8 cellular contexts compared by ENCODE assay signal in genomic region chr1:148952938-148953616, GRCh38.
DNase-seq lines count a peak whose midpoint lies in the region; ATAC-seq, FAIRE-seq and TF ChIP-seq lines count a peak whose summit lies in the region.
"Not testable (repeated sequence)": the region's sequence is repeated elsewhere in the genome, so short reads cannot be mapped to it uniquely, and the experiment has no call there.

No MANE protein-coding gene starts in this region.

- H3K9me3 ChIP-seq in OCI-LY1 (ENCODE audit: low read length); endocrine pancreas (ENCODE audit: control insufficient read depth, low read length); prostate gland; aorta (ENCODE audit: control insufficient read depth, low read length): not testable (repeated sequence)

- H3K4me1 ChIP-seq in OCI-LY1 (ENCODE audit: insufficient read depth, low read length, severe bottlenecking): peaks cover 20% of the 10 kb centered on the region
- not testable (repeated sequence) for H3K4me1 ChIP-seq in endocrine pancreas (ENCODE audit: control insufficient read depth, insufficient read depth, low read length); prostate gland (replicated peaks); aorta (ENCODE audit: control insufficient read depth in 1 of 2, insufficient read depth in 2 of 2, low read length in 2 of 2)

- not testable (repeated sequence) for H4K20me1 ChIP-seq in OCI-LY1 (ENCODE audit: insufficient read depth, low read length)

- WGBS in prostate gland: 5% methylated on average over 20 of the region's 28 CpGs
- WGBS in aorta, 2 donors: 2% methylated on average over 24 of the region's 28 CpGs

- not testable (repeated sequence) for H3K36me3 ChIP-seq in OCI-LY1 (ENCODE audit: insufficient read depth, low read length); endocrine pancreas (ENCODE audit: control insufficient read depth, insufficient read depth, low read length); kidney epithelial cell (ENCODE audit: control insufficient read depth, insufficient read depth, low read length); prostate gland; aorta (ENCODE audit: control insufficient read depth in 1 of 2, insufficient read depth in 2 of 2, low read length in 1 of 2)

- H3K4me3 ChIP-seq in OCI-LY1 (ENCODE audit: low read depth, low read length, poor library complexity, severe bottlenecking) (peak overlapping the region; percentile 69), endocrine pancreas (ENCODE audit: control insufficient read depth, insufficient read depth, low read length) (peak overlapping the region; percentile 65), kidney epithelial cell (ENCODE audit: low read depth, low read length) (peak overlapping the region; percentile 42), prostate gland (peak overlapping the region; percentile 18 to 43), aorta (ENCODE audit: low read length in 2 of 2) (peak overlapping the region in 1 of 2 donors; percentile 31)

- not testable (repeated sequence) for TF ChIP-seq POLR2A in GM12892 (IDR thresholded peaks at IDR 0.05; ENCODE audit: low read depth, low read length); prostate gland (IDR thresholded peaks at IDR 0.05)

- H3K4me2 ChIP-seq in OCI-LY1 (ENCODE audit: low read length): peak overlapping the region; percentile 82

- not testable (repeated sequence) for H3K27me3 ChIP-seq in OCI-LY1 (ENCODE audit: insufficient read depth, low read length); endocrine pancreas (ENCODE audit: control insufficient read depth, insufficient read depth, low read length); kidney epithelial cell (ENCODE audit: control insufficient read depth, insufficient read depth, low read length); prostate gland (replicated peaks; ENCODE audit: insufficient read depth); aorta (ENCODE audit: control insufficient read depth in 1 of 2, insufficient read depth in 2 of 2, low read length in 1 of 2)

- ATAC-seq in HG03159 (IDR thresholded peaks at IDR 0.05; ENCODE audit: unreplicated experiment): peak; percentile 4
- peak; percentile 1 for ATAC-seq in aorta (ENCODE audit: low FRiP score)

- H2AFZ ChIP-seq in OCI-LY1 (ENCODE audit: low read length): not testable (repeated sequence)

- not testable (repeated sequence) for H3F3A ChIP-seq in OCI-LY1 (ENCODE audit: insufficient read depth, low read length)

- H3K79me2 ChIP-seq in OCI-LY1 (ENCODE audit: insufficient read depth, low read length): not testable (repeated sequence)

- peak; percentile 70 for FAIRE-seq in GM12892 (lab: Jason Lieb, UNC)

- not testable (repeated sequence) for H3K9me2 ChIP-seq in OCI-LY1 (ENCODE audit: low read depth, low read length)

- not testable (repeated sequence) for H3K27ac ChIP-seq in OCI-LY1 (ENCODE audit: low read depth, low read length, poor library complexity, severe bottlenecking)
- H3K27ac ChIP-seq in prostate gland: peak overlapping the region in 1 of 2 donors; percentile 74
- peak overlapping the region in 1 of 2 donors; percentile 1 for H3K27ac ChIP-seq in aorta (ENCODE audit: low read depth in 1 of 2, low read length in 2 of 2)

- intact Hi-C loops in prostate gland (cut with DNase I); aorta (cut with DNase I): not testable (repeated sequence)

- peak overlapping the region; percentile 54; the same call in 1 of the 2 replicates for H3K9ac ChIP-seq in OCI-LY1 (ENCODE audit: low read length)
- H3K9ac ChIP-seq in endocrine pancreas (ENCODE audit: control insufficient read depth, insufficient read depth, low read length): not testable (repeated sequence)

- not testable (repeated sequence) for TF ChIP-seq CTCF in OCI-LY1 (IDR thresholded peaks at IDR 0.05; ENCODE audit: low read length); kidney epithelial cell (IDR thresholded peaks at IDR 0.05; ENCODE audit: insufficient read depth, low read length, poor library complexity, severe bottlenecking); prostate gland (IDR thresholded peaks at IDR 0.05)

- not testable (repeated sequence) for DNase-seq in GM12892 (ENCODE audit: insufficient read length); kidney epithelial cell (ENCODE audit: low read depth); aorta
- DNase-seq in activated T-cell treated with anti-CD3 and anti-CD28 coated beads, Interleukin-2, amount 50 U/mL, for 48 hours: peak; percentile 54 to 57
- DNase-seq in prostate gland (ENCODE audit: low spot score): peak; percentile 6
